ENCODE assay signal across 13 cellular contexts in genomic region chr5:99068944-99069650, GRCh38.
DNase-seq lines count a peak whose midpoint lies in the region; ATAC-seq lines count a peak whose summit lies in the region.
"Had no signal": no experiment of that assay in that cellular context is flagged by ENCODE, and none has a peak within 500 bp of the region (broad histone marks: within the 10 kb centered on the region; RNA-seq: fewer than 3 reads in every experiment).

No MANE protein-coding gene starts in this region.

- DNase-seq in AG20443 (ENCODE audit: low spot score), result no peak
- DNase-seq in activated CD4-positive, alpha-beta T cell treated with anti-CD3 and anti-CD28 coated beads, Interleukin-2, amount 50 U/mL, for 1 hour, result no peak
- no peak for DNase-seq in NK-92 treated with Interleukin-12 subunit alpha and Interleukin-12 subunit beta, amount 100 ng/mL, for 24 hours (lab: John Stamatoyannopoulos, UW)
- no peak for DNase-seq in NCI-H2196 (lab: John Stamatoyannopoulos, UW; ENCODE audit: unreplicated experiment)
- DNase-seq: activated naive CD4-positive, alpha-beta T cell treated with anti-CD3 and anti-CD28 coated beads, Interleukin-2, amount 10 ng/mL, durations not matched to agents 7 days and 5 days; lower lobe of right lung; NCI-H2171 treated with DMSO at 0.1 percent for 48 hours; occipital lobe had no signal

- peak; percentile 82 for ATAC-seq in GM18508 (IDR thresholded peaks at IDR 0.05; ENCODE audit: insufficient read depth, unreplicated experiment)
- peak; percentile 63 for ATAC-seq in GM19467 (IDR thresholded peaks at IDR 0.05; ENCODE audit: unreplicated experiment)
- peak; percentile 66 for ATAC-seq in HG02763 (IDR thresholded peaks at IDR 0.05; ENCODE audit: unreplicated experiment)
- peak; percentile 87 for ATAC-seq in HG03442 (IDR thresholded peaks at IDR 0.05; ENCODE audit: unreplicated experiment)
- ATAC-seq: esophagus mucosa, lower lobe of right lung had no signal
